Comparison of ENCODE assay signal across 1 cellular context in the genomic region with DNA sequence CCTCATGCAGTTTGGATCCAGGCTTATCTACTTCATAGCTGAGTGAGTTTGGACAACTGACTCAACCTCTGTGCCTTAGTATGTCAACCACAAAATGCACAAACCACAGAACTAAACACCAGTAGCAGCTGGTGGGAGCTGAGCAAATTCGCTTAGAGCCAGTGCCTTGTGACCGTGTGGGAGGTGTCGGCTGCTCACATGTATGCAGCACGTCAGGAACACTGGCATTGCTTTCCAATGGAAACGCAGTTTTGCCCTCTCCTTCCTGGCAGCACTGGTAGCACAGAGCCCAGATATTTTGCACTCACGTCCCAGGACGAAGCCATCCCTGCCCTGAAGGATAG.
TF ChIP-seq lines count a peak whose summit lies in the region.

No MANE protein-coding gene starts in this region.

TF ChIP-seq in K562, 482 proteins besides CTCF, POLR2A, EP300 and RAD21 (continued from another document and continues in another):
- TF ChIP-seq, protein P1, sequence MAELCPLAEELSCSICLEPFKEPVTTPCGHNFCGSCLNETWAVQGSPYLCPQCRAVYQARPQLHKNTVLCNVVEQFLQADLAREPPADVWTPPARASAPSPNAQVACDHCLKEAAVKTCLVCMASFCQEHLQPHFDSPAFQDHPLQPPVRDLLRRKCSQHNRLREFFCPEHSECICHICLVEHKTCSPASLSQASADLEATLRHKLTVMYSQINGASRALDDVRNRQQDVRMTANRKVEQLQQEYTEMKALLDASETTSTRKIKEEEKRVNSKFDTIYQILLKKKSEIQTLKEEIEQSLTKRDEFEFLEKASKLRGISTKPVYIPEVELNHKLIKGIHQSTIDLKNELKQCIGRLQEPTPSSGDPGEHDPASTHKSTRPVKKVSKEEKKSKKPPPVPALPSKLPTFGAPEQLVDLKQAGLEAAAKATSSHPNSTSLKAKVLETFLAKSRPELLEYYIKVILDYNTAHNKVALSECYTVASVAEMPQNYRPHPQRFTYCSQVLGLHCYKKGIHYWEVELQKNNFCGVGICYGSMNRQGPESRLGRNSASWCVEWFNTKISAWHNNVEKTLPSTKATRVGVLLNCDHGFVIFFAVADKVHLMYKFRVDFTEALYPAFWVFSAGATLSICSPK (IDR thresholded peaks at IDR 0.05; ENCODE audit: borderline replicate concordance), result no peak
- TF ChIP-seq BCL6 (CRISPR knock-in tag; IDR thresholded peaks at IDR 0.05) (no peak), TBL1XR1 (IDR thresholded peaks at IDR 0.05; ENCODE audit: low read length in 2 of 2) (no peak), ZNF124 (CRISPR knock-in tag; IDR thresholded peaks at IDR 0.05) (no peak), ZNF165 (CRISPR knock-in tag; IDR thresholded peaks at IDR 0.05; ENCODE audit: borderline replicate concordance) (no peak), ZNF778 (CRISPR knock-in tag; IDR thresholded peaks at IDR 0.05) (no peak), SRF (CRISPR knock-in tag; IDR thresholded peaks at IDR 0.05) (no peak), FOXK1 (CRISPR knock-in tag; IDR thresholded peaks at IDR 0.05; ENCODE audit: borderline replicate concordance) (no peak), ZNF695 (CRISPR knock-in tag; IDR thresholded peaks at IDR 0.05) (no peak), ETS2 (tag; IDR thresholded peaks at IDR 0.05; ENCODE audit: borderline replicate concordance, poor library complexity, severe bottlenecking) (no peak), ETV6 (IDR thresholded peaks at IDR 0.05; ENCODE audit: borderline replicate concordance in 1 of 2, low read depth in 2 of 2, low read length in 1 of 2) (no peak), ETV6 (CRISPR knock-in tag; IDR thresholded peaks at IDR 0.05; ENCODE audit: borderline replicate concordance) (no peak), HNRNPH1 (optimal IDR thresholded peaks at IDR 0.05; ENCODE audit: low read depth, low read length) (no peak), PHTF2 (CRISPR knock-in tag; IDR thresholded peaks at IDR 0.05) (no peak), YY1 (IDR thresholded peaks at IDR 0.05; ENCODE audit: borderline replicate concordance in 1 of 3, control insufficient read depth in 1 of 3, extremely low read depth in 1 of 3, insufficient read depth in 3 of 3, insufficient read length in 1 of 3, insufficient replicate concordance in 2 of 3, low read depth in 1 of 3, low read length in 2 of 3) (no peak), ZNF282 (CRISPR knock-in tag; IDR thresholded peaks at IDR 0.05) (no peak), RBFOX2 (IDR thresholded peaks at IDR 0.05; ENCODE audit: low read depth, low read length) (no peak), ZNF584 (CRISPR knock-in tag; IDR thresholded peaks at IDR 0.05; ENCODE audit: low read depth) (peak; percentile 75; the same call in 1 of the 2 replicates), SP2 (IDR thresholded peaks at IDR 0.05; ENCODE audit: extremely low read depth, low read depth, low read length, poor library complexity, severe bottlenecking) (no peak), CREB1 (IDR thresholded peaks at IDR 0.05) (no peak), CREB1 (CRISPR knock-in tag; IDR thresholded peaks at IDR 0.05) (peak; percentile 56; the same call in 1 of the 2 replicates), ZNF785 (CRISPR knock-in tag; IDR thresholded peaks at IDR 0.05) (no peak), NFRKB (IDR thresholded peaks at IDR 0.05; ENCODE audit: low read depth) (no peak), ELF1 (tag; IDR thresholded peaks at IDR 0.05) (no peak), RBM25 (IDR thresholded peaks at IDR 0.05; ENCODE audit: low read depth, low read length, severe bottlenecking) (no peak)
- TF ChIP-seq, protein P2, sequence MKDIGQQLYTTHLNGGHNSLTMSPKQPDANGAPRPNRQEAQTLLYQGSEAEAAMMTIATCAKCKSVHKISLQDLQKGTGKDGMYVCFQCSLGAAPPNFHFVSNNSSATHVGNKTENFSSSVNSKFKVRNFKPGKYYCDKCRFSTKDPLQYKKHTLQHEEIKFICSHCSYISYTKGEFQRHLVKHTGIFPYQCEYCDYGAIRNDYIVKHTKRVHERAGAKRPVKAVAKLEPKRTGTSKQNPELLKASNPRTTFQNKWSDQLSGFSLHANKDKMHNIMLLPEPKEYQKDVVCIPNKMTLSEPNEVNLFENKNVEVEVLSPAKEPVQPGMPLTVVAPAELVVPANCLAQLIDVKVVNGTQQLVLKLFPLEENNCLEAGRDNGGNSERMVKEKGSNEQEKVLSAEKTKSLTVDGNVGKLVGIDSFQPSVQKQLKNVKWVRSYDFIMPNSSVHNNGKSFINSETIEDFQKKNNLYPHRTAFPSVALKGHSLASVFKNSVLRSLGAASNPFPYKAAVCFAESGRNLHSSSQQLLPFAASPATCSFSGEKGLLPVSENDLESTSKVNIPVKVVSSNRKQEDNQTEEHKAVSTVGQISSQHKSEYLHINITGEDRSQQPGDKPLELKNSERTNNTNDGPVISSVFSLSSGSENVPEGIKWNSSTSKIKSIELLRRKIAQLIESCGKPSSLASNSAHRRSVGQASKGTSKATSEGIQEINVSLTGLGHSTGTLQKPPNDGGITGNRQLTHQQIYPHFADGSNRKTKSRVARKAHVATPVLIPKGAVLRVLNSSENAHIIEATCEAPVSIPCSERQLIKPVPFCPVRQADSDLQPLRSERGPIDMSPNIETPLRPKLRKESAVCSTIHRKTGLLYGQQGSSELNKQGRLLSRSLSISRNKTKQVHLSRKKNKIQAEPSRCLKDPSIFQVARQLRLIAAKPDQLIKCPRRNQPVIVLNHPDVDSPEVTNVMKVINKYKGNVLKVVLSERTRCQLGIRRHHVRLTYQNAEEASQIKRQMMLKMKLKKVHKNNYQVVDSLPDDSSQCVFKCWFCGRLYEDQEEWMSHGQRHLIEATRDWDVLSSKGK (CRISPR knock-in tag; IDR thresholded peaks at IDR 0.05), result no peak
- TF ChIP-seq, protein P3, sequence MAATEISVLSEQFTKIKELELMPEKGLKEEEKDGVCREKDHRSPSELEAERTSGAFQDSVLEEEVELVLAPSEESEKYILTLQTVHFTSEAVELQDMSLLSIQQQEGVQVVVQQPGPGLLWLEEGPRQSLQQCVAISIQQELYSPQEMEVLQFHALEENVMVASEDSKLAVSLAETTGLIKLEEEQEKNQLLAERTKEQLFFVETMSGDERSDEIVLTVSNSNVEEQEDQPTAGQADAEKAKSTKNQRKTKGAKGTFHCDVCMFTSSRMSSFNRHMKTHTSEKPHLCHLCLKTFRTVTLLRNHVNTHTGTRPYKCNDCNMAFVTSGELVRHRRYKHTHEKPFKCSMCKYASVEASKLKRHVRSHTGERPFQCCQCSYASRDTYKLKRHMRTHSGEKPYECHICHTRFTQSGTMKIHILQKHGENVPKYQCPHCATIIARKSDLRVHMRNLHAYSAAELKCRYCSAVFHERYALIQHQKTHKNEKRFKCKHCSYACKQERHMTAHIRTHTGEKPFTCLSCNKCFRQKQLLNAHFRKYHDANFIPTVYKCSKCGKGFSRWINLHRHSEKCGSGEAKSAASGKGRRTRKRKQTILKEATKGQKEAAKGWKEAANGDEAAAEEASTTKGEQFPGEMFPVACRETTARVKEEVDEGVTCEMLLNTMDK (IDR thresholded peaks at IDR 0.05; ENCODE audit: borderline replicate concordance, insufficient read depth, low read depth, low read length, poor library complexity, severe bottlenecking), result no peak
- TF ChIP-seq, protein P4, sequence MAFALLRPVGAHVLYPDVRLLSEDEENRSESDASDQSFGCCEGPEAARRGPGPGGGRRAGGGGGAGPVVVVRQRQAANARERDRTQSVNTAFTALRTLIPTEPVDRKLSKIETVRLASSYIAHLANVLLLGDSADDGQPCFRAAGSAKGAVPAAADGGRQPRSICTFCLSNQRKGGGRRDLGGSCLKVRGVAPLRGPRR (CRISPR knock-in tag; IDR thresholded peaks at IDR 0.05), result no peak
- TF ChIP-seq, protein P5, sequence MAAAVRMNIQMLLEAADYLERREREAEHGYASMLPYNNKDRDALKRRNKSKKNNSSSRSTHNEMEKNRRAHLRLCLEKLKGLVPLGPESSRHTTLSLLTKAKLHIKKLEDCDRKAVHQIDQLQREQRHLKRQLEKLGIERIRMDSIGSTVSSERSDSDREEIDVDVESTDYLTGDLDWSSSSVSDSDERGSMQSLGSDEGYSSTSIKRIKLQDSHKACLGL (CRISPR knock-in tag; IDR thresholded peaks at IDR 0.05; ENCODE audit: borderline replicate concordance, poor library complexity, severe bottlenecking), result no peak
- TF ChIP-seq, protein P6, sequence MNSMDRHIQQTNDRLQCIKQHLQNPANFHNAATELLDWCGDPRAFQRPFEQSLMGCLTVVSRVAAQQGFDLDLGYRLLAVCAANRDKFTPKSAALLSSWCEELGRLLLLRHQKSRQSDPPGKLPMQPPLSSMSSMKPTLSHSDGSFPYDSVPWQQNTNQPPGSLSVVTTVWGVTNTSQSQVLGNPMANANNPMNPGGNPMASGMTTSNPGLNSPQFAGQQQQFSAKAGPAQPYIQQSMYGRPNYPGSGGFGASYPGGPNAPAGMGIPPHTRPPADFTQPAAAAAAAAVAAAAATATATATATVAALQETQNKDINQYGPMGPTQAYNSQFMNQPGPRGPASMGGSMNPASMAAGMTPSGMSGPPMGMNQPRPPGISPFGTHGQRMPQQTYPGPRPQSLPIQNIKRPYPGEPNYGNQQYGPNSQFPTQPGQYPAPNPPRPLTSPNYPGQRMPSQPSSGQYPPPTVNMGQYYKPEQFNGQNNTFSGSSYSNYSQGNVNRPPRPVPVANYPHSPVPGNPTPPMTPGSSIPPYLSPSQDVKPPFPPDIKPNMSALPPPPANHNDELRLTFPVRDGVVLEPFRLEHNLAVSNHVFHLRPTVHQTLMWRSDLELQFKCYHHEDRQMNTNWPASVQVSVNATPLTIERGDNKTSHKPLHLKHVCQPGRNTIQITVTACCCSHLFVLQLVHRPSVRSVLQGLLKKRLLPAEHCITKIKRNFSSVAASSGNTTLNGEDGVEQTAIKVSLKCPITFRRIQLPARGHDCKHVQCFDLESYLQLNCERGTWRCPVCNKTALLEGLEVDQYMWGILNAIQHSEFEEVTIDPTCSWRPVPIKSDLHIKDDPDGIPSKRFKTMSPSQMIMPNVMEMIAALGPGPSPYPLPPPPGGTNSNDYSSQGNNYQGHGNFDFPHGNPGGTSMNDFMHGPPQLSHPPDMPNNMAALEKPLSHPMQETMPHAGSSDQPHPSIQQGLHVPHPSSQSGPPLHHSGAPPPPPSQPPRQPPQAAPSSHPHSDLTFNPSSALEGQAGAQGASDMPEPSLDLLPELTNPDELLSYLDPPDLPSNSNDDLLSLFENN (IDR thresholded peaks at IDR 0.05; ENCODE audit: low read depth in 2 of 2, low read length in 2 of 2), result no peak
- TF ChIP-seq, protein P7, sequence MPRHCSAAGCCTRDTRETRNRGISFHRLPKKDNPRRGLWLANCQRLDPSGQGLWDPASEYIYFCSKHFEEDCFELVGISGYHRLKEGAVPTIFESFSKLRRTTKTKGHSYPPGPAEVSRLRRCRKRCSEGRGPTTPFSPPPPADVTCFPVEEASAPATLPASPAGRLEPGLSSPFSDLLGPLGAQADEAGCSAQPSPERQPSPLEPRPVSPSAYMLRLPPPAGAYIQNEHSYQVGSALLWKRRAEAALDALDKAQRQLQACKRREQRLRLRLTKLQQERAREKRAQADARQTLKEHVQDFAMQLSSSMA (CRISPR knock-in tag; IDR thresholded peaks at IDR 0.05), result no peak
- TF ChIP-seq, protein P8, sequence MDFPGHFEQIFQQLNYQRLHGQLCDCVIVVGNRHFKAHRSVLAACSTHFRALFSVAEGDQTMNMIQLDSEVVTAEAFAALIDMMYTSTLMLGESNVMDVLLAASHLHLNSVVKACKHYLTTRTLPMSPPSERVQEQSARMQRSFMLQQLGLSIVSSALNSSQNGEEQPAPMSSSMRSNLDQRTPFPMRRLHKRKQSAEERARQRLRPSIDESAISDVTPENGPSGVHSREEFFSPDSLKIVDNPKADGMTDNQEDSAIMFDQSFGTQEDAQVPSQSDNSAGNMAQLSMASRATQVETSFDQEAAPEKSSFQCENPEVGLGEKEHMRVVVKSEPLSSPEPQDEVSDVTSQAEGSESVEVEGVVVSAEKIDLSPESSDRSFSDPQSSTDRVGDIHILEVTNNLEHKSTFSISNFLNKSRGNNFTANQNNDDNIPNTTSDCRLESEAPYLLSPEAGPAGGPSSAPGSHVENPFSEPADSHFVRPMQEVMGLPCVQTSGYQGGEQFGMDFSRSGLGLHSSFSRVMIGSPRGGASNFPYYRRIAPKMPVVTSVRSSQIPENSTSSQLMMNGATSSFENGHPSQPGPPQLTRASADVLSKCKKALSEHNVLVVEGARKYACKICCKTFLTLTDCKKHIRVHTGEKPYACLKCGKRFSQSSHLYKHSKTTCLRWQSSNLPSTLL (IDR thresholded peaks at IDR 0.05), result no peak
- TF ChIP-seq, protein P9, sequence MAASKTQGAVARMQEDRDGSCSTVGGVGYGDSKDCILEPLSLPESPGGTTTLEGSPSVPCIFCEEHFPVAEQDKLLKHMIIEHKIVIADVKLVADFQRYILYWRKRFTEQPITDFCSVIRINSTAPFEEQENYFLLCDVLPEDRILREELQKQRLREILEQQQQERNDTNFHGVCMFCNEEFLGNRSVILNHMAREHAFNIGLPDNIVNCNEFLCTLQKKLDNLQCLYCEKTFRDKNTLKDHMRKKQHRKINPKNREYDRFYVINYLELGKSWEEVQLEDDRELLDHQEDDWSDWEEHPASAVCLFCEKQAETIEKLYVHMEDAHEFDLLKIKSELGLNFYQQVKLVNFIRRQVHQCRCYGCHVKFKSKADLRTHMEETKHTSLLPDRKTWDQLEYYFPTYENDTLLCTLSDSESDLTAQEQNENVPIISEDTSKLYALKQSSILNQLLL (CRISPR knock-in tag; IDR thresholded peaks at IDR 0.05; ENCODE audit: borderline replicate concordance), result no peak
- TF ChIP-seq, protein P10, sequence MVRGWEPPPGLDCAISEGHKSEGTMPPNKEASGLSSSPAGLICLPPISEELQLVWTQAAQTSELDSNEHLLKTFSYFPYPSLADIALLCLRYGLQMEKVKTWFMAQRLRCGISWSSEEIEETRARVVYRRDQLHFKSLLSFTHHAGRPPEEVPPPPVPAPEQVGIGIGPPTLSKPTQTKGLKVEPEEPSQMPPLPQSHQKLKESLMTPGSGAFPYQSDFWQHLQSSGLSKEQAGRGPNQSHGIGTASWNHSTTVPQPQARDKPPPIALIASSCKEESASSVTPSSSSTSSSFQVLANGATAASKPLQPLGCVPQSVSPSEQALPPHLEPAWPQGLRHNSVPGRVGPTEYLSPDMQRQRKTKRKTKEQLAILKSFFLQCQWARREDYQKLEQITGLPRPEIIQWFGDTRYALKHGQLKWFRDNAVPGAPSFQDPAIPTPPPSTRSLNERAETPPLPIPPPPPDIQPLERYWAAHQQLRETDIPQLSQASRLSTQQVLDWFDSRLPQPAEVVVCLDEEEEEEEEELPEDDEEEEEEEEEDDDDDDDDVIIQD (CRISPR knock-in tag; IDR thresholded peaks at IDR 0.05), result no peak
- TF ChIP-seq, protein P11, sequence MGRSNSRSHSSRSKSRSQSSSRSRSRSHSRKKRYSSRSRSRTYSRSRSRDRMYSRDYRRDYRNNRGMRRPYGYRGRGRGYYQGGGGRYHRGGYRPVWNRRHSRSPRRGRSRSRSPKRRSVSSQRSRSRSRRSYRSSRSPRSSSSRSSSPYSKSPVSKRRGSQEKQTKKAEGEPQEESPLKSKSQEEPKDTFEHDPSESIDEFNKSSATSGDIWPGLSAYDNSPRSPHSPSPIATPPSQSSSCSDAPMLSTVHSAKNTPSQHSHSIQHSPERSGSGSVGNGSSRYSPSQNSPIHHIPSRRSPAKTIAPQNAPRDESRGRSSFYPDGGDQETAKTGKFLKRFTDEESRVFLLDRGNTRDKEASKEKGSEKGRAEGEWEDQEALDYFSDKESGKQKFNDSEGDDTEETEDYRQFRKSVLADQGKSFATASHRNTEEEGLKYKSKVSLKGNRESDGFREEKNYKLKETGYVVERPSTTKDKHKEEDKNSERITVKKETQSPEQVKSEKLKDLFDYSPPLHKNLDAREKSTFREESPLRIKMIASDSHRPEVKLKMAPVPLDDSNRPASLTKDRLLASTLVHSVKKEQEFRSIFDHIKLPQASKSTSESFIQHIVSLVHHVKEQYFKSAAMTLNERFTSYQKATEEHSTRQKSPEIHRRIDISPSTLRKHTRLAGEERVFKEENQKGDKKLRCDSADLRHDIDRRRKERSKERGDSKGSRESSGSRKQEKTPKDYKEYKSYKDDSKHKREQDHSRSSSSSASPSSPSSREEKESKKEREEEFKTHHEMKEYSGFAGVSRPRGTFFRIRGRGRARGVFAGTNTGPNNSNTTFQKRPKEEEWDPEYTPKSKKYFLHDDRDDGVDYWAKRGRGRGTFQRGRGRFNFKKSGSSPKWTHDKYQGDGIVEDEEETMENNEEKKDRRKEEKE (IDR thresholded peaks at IDR 0.05; ENCODE audit: borderline replicate concordance in 1 of 2, control insufficient read depth in 1 of 2, low read depth in 2 of 2, low read length in 1 of 2), result no peak
